Comparison of ENCODE assay signal across 1 cellular context in genomic region chr12:108805136-108805535, GRCh38.
TF ChIP-seq lines count a peak whose summit lies in the region.

No MANE protein-coding gene starts in this region.

TF ChIP-seq in HCT116, 20 proteins besides CTCF, POLR2A, EP300 and RAD21 (continued from another document):
- TF ChIP-seq POLR2AphosphoS5 (IDR thresholded peaks at IDR 0.05; ENCODE audit: low read depth, low read length) (no peak), SRF (IDR thresholded peaks at IDR 0.05; ENCODE audit: low read depth) (no peak)
